ENCODE assay signal across 8 cellular contexts in genomic region chr5:41903382-41903891, GRCh38. TPM values are rescaled to one million over a fixed set of nuclear protein-coding genes. Genes with fewer than 3 reads are reported as not detected.
DNase-seq lines count a peak whose midpoint lies in the region; ATAC-seq lines count a peak whose summit lies in the region.

No MANE protein-coding gene starts in this region.

- CTCF ChIA-PET in activated CD4-positive, alpha-beta memory T cell treated with anti-CD3 and anti-CD28 coated beads, Interleukin-2, amount 10 ng/mL, durations not matched to agents 7 days and 5 days (lab: Charles Lee) = interaction anchor here (0.7 to 2.0 kb wide), 10 partner anchors 10 to 154 kb away, joined by 3 to 16 read pairs (median 5); partner anchors contain the start of gene FBXO4

- intact Hi-C loops in left colon (cut with DNase I, micrococcal nuclease) = no loop called here

- H3K4me1 Mint-ChIP-seq in activated CD4-positive, alpha-beta memory T cell treated with anti-CD3 and anti-CD28 coated beads, Interleukin-2, amount 10 ng/mL, durations not matched to agents 7 days and 5 days = peaks cover 52% of the 10 kb centered on the region

- H3K4me3 Mint-ChIP-seq in activated CD4-positive, alpha-beta memory T cell treated with anti-CD3 and anti-CD28 coated beads, Interleukin-2, amount 10 ng/mL, durations not matched to agents 7 days and 5 days = peak overlapping the region; percentile 100

- peak overlapping the region; percentile 76 for H3K4me3 ChIP-seq in iPS-15b (ENCODE audit: low read depth, low read length)
- H3K4me3 ChIP-seq in stomach smooth muscle (ENCODE audit: low read length in 2 of 2) = peak overlapping the region; percentile 65 to 87

- H3K9ac ChIP-seq in iPS-15b (ENCODE audit: low read depth, low read length) (no peak overlapping the region), stomach smooth muscle (ENCODE audit: low read length in 2 of 2) (peak overlapping the region; percentile 52 to 78)

- H3K27ac ChIP-seq in stomach smooth muscle (ENCODE audit: low read length) = peak overlapping the region; percentile 91

- peak overlapping the region; percentile 98 for H3K27ac Mint-ChIP-seq in activated CD4-positive, alpha-beta memory T cell treated with anti-CD3 and anti-CD28 coated beads, Interleukin-2, amount 10 ng/mL, durations not matched to agents 7 days and 5 days

- H3K36me3 Mint-ChIP-seq in activated CD4-positive, alpha-beta memory T cell treated with anti-CD3 and anti-CD28 coated beads, Interleukin-2, amount 10 ng/mL, durations not matched to agents 7 days and 5 days (ENCODE audit: low read depth) = peaks cover 33% of the 10 kb centered on the region

- H3K9me3 Mint-ChIP-seq in activated CD4-positive, alpha-beta memory T cell treated with anti-CD3 and anti-CD28 coated beads, Interleukin-2, amount 10 ng/mL, durations not matched to agents 7 days and 5 days = no peaks in the 10 kb centered on the region

- ATAC-seq in HG03565 (IDR thresholded peaks at IDR 0.05; ENCODE audit: unreplicated experiment) = no peak
- no peak for ATAC-seq in left colon

- H3K27me3 Mint-ChIP-seq in activated CD4-positive, alpha-beta memory T cell treated with anti-CD3 and anti-CD28 coated beads, Interleukin-2, amount 10 ng/mL, durations not matched to agents 7 days and 5 days = peaks cover 7% of the 10 kb centered on the region

- peak; percentile 45 for DNase-seq in NCI-H2227 (lab: John Stamatoyannopoulos, UW; ENCODE audit: unreplicated experiment)
- no peak for DNase-seq in NCI-H2227 treated with DMSO at 0.1 percent for 48 hours (lab: John Stamatoyannopoulos, UW)
- no peak for DNase-seq in activated CD4-positive, alpha-beta memory T cell treated with anti-CD3 and anti-CD28 coated beads, Interleukin-2, amount 10 ng/mL, durations not matched to agents 7 days and 5 days
- no peak for DNase-seq in globus pallidus (ENCODE audit: low spot score)
- no peak for DNase-seq in left colon

- H3K27me3 ChIP-seq in iPS-15b (ENCODE audit: control insufficient read depth, insufficient read depth, low read length) (no peaks in the 10 kb centered on the region), stomach smooth muscle (ENCODE audit: control insufficient read depth in 1 of 2, insufficient read depth in 2 of 2, low read length in 2 of 2) (no peaks in the 10 kb centered on the region)

- H3K4me1 ChIP-seq in iPS-15b (ENCODE audit: control insufficient read depth, insufficient read depth, low read length) = no peaks in the 10 kb centered on the region
- H3K4me1 ChIP-seq in stomach smooth muscle (ENCODE audit: control insufficient read depth, insufficient read depth, low read length) = no peaks in the 10 kb centered on the region

- no peaks in the 10 kb centered on the region for H3K36me3 ChIP-seq in iPS-15b (ENCODE audit: control insufficient read depth, insufficient read depth, low read length)
- peaks cover 0 to 3% of the 10 kb centered on the region in 2 donors for H3K36me3 ChIP-seq in stomach smooth muscle (ENCODE audit: control insufficient read depth in 2 of 2, insufficient read depth in 2 of 2, low read length in 2 of 2)

- POLR2A ChIA-PET in activated CD4-positive, alpha-beta memory T cell treated with anti-CD3 and anti-CD28 coated beads, Interleukin-2, amount 10 ng/mL, durations not matched to agents 7 days and 5 days (lab: Charles Lee) = interaction anchor here (1.1 to 2.9 kb wide), 16 partner anchors 9 to 1611 kb away, joined by 3 to 61 read pairs (median 10); partner anchors contain the start of genes C5orf34, FBXO4 and OXCT1

- no peaks in the 10 kb centered on the region for H3K9me3 ChIP-seq in iPS-15b (ENCODE audit: control insufficient read depth, insufficient read depth, low read length)
- no peaks in the 10 kb centered on the region for H3K9me3 ChIP-seq in stomach smooth muscle (ENCODE audit: control insufficient read depth in 2 of 2, low read length in 2 of 2)

RNA-seq across cellular contexts. Expression of gene RIMOC1, which starts 0.7 kb away (rescaled TPM):
- 10 to 100 TPM; 28.5 to 29.0 TPM for total RNA-seq in activated CD4-positive, alpha-beta memory T cell treated with anti-CD3 and anti-CD28 coated beads, Interleukin-2, amount 10 ng/mL, durations not matched to agents 7 days and 5 days
- 10 to 100 TPM; 24.0 to 26.7 TPM for total RNA-seq in left colon

RNA-seq across cellular contexts. Expression of gene FBXO4, which starts 21.6 kb away (rescaled TPM):
- total RNA-seq in activated CD4-positive, alpha-beta memory T cell treated with anti-CD3 and anti-CD28 coated beads, Interleukin-2, amount 10 ng/mL, durations not matched to agents 7 days and 5 days = 10 to 100 TPM; 13.3 to 13.6 TPM
- total RNA-seq in left colon = 1 to 10 TPM; 7.8 to 8.2 TPM

RNA-seq across cellular contexts. Expression of gene OXCT1, which starts 33.2 kb away (rescaled TPM):
- total RNA-seq in activated CD4-positive, alpha-beta memory T cell treated with anti-CD3 and anti-CD28 coated beads, Interleukin-2, amount 10 ng/mL, durations not matched to agents 7 days and 5 days = 10 to 100 TPM; 63.8 to 64.2 TPM
- 10 to 100 TPM; 12.8 to 15.8 TPM for total RNA-seq in left colon
